1 cellular context compared by ENCODE assay signal in the genomic region with DNA sequence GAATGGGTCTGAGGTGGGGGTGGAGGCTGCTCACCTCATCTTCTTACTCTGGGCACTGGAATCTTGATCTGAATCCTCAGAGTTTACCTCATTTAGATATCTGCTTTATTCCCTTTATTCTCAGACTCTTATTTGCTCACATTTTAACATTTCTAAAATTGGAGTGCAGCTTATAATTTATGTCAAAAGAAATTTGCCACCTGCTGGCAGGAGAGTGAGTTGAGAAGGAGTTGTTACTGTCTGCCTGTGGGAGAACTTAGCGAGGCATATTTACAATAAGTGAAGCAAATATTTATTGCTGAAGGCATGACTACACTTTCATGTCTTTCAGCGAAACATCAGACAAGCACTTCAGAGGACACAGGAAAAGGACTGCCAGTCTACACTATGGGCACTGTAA.
TF ChIP-seq lines count a peak whose summit lies in the region.

No MANE protein-coding gene starts in this region.

TF ChIP-seq in HCT116, 20 proteins besides CTCF, POLR2A, EP300 and RAD21 (continued from another document):
- TF ChIP-seq, protein P1, sequence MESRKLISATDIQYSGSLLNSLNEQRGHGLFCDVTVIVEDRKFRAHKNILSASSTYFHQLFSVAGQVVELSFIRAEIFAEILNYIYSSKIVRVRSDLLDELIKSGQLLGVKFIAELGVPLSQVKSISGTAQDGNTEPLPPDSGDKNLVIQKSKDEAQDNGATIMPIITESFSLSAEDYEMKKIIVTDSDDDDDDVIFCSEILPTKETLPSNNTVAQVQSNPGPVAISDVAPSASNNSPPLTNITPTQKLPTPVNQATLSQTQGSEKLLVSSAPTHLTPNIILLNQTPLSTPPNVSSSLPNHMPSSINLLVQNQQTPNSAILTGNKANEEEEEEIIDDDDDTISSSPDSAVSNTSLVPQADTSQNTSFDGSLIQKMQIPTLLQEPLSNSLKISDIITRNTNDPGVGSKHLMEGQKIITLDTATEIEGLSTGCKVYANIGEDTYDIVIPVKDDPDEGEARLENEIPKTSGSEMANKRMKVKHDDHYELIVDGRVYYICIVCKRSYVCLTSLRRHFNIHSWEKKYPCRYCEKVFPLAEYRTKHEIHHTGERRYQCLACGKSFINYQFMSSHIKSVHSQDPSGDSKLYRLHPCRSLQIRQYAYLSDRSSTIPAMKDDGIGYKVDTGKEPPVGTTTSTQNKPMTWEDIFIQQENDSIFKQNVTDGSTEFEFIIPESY (IDR thresholded peaks at IDR 0.05; ENCODE audit: extremely low read depth, insufficient replicate concordance, low read length), result no peak
- no peak for TF ChIP-seq SIN3A (IDR thresholded peaks at IDR 0.05; ENCODE audit: low read depth)
- no peak for TF ChIP-seq YY1 (IDR thresholded peaks at IDR 0.05; ENCODE audit: extremely low read depth, insufficient replicate concordance, low read depth, low read length)
- TF ChIP-seq CBX3 (IDR thresholded peaks at IDR 0.05; ENCODE audit: low read depth), result no peak
- TF ChIP-seq EGR1 (IDR thresholded peaks at IDR 0.05; ENCODE audit: low read depth), result no peak
- no peak for TF ChIP-seq JUND (IDR thresholded peaks at IDR 0.05)
- TF ChIP-seq CEBPB (IDR thresholded peaks at IDR 0.05; ENCODE audit: low read depth), result no peak
- TF ChIP-seq, protein P2, sequence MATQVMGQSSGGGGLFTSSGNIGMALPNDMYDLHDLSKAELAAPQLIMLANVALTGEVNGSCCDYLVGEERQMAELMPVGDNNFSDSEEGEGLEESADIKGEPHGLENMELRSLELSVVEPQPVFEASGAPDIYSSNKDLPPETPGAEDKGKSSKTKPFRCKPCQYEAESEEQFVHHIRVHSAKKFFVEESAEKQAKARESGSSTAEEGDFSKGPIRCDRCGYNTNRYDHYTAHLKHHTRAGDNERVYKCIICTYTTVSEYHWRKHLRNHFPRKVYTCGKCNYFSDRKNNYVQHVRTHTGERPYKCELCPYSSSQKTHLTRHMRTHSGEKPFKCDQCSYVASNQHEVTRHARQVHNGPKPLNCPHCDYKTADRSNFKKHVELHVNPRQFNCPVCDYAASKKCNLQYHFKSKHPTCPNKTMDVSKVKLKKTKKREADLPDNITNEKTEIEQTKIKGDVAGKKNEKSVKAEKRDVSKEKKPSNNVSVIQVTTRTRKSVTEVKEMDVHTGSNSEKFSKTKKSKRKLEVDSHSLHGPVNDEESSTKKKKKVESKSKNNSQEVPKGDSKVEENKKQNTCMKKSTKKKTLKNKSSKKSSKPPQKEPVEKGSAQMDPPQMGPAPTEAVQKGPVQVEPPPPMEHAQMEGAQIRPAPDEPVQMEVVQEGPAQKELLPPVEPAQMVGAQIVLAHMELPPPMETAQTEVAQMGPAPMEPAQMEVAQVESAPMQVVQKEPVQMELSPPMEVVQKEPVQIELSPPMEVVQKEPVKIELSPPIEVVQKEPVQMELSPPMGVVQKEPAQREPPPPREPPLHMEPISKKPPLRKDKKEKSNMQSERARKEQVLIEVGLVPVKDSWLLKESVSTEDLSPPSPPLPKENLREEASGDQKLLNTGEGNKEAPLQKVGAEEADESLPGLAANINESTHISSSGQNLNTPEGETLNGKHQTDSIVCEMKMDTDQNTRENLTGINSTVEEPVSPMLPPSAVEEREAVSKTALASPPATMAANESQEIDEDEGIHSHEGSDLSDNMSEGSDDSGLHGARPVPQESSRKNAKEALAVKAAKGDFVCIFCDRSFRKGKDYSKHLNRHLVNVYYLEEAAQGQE (IDR thresholded peaks at IDR 0.05; ENCODE audit: low read depth), result no peak
- TF ChIP-seq, protein P3, sequence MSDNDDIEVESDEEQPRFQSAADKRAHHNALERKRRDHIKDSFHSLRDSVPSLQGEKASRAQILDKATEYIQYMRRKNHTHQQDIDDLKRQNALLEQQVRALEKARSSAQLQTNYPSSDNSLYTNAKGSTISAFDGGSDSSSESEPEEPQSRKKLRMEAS (IDR thresholded peaks at IDR 0.05), result no peak
- TF ChIP-seq ZFX (IDR thresholded peaks at IDR 0.05), result no peak
